1 cellular context compared by ENCODE assay signal in the genomic region with DNA sequence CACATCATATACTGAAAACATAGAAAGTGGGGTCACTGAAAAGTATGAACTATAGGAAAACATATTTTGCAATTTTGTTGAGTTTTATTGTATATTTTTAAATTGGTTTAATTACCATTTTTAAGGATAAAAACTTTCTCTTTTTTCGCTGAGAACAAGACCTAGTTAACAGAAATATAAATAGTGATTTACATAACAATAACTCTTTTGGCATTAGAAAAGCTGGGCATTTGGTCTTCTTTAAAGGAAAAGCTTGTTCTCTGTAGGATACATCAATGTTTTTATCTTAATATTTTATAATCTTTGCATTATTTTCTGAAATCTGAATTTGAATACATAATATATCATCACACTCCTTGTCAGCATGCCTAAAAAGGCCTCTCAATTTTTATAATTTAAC.
TF ChIP-seq lines count a peak whose summit lies in the region.

No MANE protein-coding gene starts in this region.

TF ChIP-seq in H1, 55 proteins besides CTCF, POLR2A, EP300 and RAD21:
- TF ChIP-seq NANOG (IDR thresholded peaks at IDR 0.05; ENCODE audit: insufficient read depth, low read depth, low read length, poor library complexity, severe bottlenecking) = peak; percentile 21
- TF ChIP-seq CBX8 (IDR thresholded peaks at IDR 0.05; ENCODE audit: borderline replicate concordance, low read depth, low read length) = no peak
